ENCODE assay signal across 8 cellular contexts in the genomic region with DNA sequence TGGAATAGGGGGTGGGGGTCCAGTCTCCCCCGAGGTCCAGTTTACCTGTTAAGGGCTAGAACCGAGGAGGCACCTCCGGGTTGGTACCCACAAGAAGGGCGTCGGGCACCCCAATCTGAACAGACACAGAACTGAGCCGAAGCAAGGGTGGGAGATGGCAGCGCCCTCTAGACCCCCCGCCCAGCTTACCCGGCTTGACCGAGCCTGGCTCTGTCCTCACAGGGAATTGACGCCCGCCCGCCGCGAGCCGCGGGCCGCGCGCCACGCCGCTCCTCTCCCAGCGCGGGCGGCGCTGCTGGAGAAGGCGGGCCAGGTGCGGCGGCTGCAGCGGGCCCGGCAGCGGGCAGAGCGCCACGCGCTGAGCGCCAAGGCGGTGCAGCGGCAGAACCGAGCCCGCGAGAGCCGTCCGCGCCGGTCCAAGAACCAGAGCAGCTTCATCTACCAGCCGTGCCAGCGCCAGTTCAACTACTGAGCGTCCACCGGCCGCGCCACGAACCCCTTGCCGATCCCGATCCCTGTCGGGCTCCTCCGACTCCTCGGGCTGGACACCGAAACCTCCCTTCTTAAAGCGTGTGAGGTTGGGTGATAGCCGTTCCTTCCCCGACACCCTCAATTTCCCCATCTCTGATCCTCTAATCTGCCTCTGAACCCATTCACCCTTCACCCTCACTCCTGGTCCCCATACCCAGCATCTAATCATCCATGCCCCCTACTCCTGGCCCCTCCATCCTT. TPM values are rescaled to one million over a fixed set of nuclear protein-coding genes. Genes with fewer than 3 reads are reported as not detected.
DNase-seq lines count a peak whose midpoint lies in the region; ATAC-seq and TF ChIP-seq lines count a peak whose summit lies in the region.

No MANE protein-coding gene starts in this region.

- H3K4me3 ChIP-seq in BJ (ENCODE audit: low read depth, low read length) = peak overlapping the region; percentile 67
- H3K4me3 ChIP-seq in cardiac muscle cell = peak overlapping the region; percentile 74
- H3K4me3 ChIP-seq in parathyroid adenoma (ENCODE audit: low read depth, low read length) = peak overlapping the region; percentile 66

- peaks cover 29% of the 10 kb centered on the region for H3K4me1 Mint-ChIP-seq in activated naive CD4-positive, alpha-beta T cell treated with anti-CD3 and anti-CD28 coated beads, Interleukin-2, amount 50 U/mL, for 24 hours

- CTCF ChIA-PET in BJ (lab: Yijun Ruan, JAX) = interaction anchor here (0.8 to 2.1 kb wide), 7 partner anchors 10 to 398 kb away, joined by 4 to 11 read pairs (median 5); no protein-coding TSS in a partner anchor

- H3K27ac ChIP-seq in cardiac muscle cell (no peak overlapping the region), parathyroid adenoma (peak overlapping the region; percentile 92)

- TF ChIP-seq CTCF in BJ (IDR thresholded peaks at IDR 0.05; ENCODE audit: insufficient read depth, low read depth, low read length) (peak; percentile 55), cardiac muscle cell (IDR thresholded peaks at IDR 0.05; ENCODE audit: low read depth, low read length) (no peak), parathyroid adenoma (IDR thresholded peaks at IDR 0.05) (peak; percentile 38)

- H3K27me3 ChIP-seq in BJ (ENCODE audit: control insufficient read depth, insufficient read depth, low read length) = no peaks in the 10 kb centered on the region
- H3K27me3 ChIP-seq in cardiac muscle cell = peaks cover 12% of the 10 kb centered on the region
- H3K27me3 ChIP-seq in parathyroid adenoma (ENCODE audit: control insufficient read depth, insufficient read depth, low read length) = no peaks in the 10 kb centered on the region

- H2AFZ ChIP-seq in parathyroid adenoma = peak overlapping the region; percentile 98

- H3K4me2 ChIP-seq in parathyroid adenoma (ENCODE audit: low read length) = peak overlapping the region; percentile 71

- H3K9me3 Mint-ChIP-seq in activated naive CD4-positive, alpha-beta T cell treated with anti-CD3 and anti-CD28 coated beads, Interleukin-2, amount 50 U/mL, for 24 hours = no peaks in the 10 kb centered on the region

- peaks cover 2% of the 10 kb centered on the region for H3K36me3 Mint-ChIP-seq in activated naive CD4-positive, alpha-beta T cell treated with anti-CD3 and anti-CD28 coated beads, Interleukin-2, amount 50 U/mL, for 24 hours

- H3K9me3 ChIP-seq in cardiac muscle cell (ENCODE audit: low read depth) (no peaks in the 10 kb centered on the region), parathyroid adenoma (ENCODE audit: control insufficient read depth, low read length) (no peaks in the 10 kb centered on the region)

- no peak for DNase-seq in BJ (ENCODE audit: low read depth)
- DNase-seq in NCI-H2227 (lab: John Stamatoyannopoulos, UW; ENCODE audit: unreplicated experiment) = peak; percentile 87
- DNase-seq in cardiac muscle cell (ENCODE audit: low read depth in 1 of 2, low spot score in 1 of 2) = peak; percentile 28 to 86
- DNase-seq in OCI-M2 (lab: John Stamatoyannopoulos, UW; ENCODE audit: unreplicated experiment) = no peak

- ATAC-seq in GM18502 (IDR thresholded peaks at IDR 0.05; ENCODE audit: poor library complexity, unreplicated experiment) (peak; percentile 34), HG02973 (IDR thresholded peaks at IDR 0.05; ENCODE audit: unreplicated experiment) (peak; percentile 14)

- POLR2A ChIA-PET in BJ (lab: Charles Lee) = interaction anchor here (0.6 kb wide), 1 partner anchor 178 kb away, joined by 3 read pairs; no protein-coding TSS in a partner anchor

- no peaks in the 10 kb centered on the region for H3K27me3 Mint-ChIP-seq in activated naive CD4-positive, alpha-beta T cell treated with anti-CD3 and anti-CD28 coated beads, Interleukin-2, amount 50 U/mL, for 24 hours

- H3K4me1 ChIP-seq in cardiac muscle cell (ENCODE audit: low read depth) (peaks cover 24% of the 10 kb centered on the region), parathyroid adenoma (peaks cover 16% of the 10 kb centered on the region)

- H3K79me2 ChIP-seq in parathyroid adenoma = peaks cover 2% of the 10 kb centered on the region

- no peak overlapping the region for H3K9ac ChIP-seq in parathyroid adenoma

- peaks cover 1% of the 10 kb centered on the region for H3K36me3 ChIP-seq in BJ (ENCODE audit: control insufficient read depth, insufficient read depth, low read length)
- peaks cover 1% of the 10 kb centered on the region for H3K36me3 ChIP-seq in cardiac muscle cell
- H3K36me3 ChIP-seq in parathyroid adenoma (ENCODE audit: control insufficient read depth, insufficient read depth, low read length) = no peaks in the 10 kb centered on the region

- no peak overlapping the region for H3K27ac Mint-ChIP-seq in activated naive CD4-positive, alpha-beta T cell treated with anti-CD3 and anti-CD28 coated beads, Interleukin-2, amount 50 U/mL, for 24 hours

- peak overlapping the region; percentile 84 for H3K4me3 Mint-ChIP-seq in activated naive CD4-positive, alpha-beta T cell treated with anti-CD3 and anti-CD28 coated beads, Interleukin-2, amount 50 U/mL, for 24 hours

RNA-seq across cellular contexts. Expression of gene TP53INP2, which starts 5.9 kb away (rescaled TPM):
- polyA plus RNA-seq in BJ (2011; rRNA removed) (4.6 and 5.1 TPM in 2 replicates), cardiac muscle cell (12.5 and 18.9 TPM in 2 replicates)
- 6.4 and 11.2 TPM in 2 replicates for polyA minus RNA-seq in BJ (2011; rRNA and poly(A)+ RNA removed)
- total RNA-seq in cardiac muscle cell = 8.4 and 13.5 TPM in 2 replicates

RNA-seq across cellular contexts. Expression of gene PIGU, which starts 33.1 kb away (rescaled TPM):
- polyA plus RNA-seq in BJ (2011; rRNA removed) (35.2 and 45.3 TPM in 2 replicates), cardiac muscle cell (37.9 and 40.9 TPM in 2 replicates)
- polyA minus RNA-seq in BJ (2011; rRNA and poly(A)+ RNA removed) = 17.4 and 27.3 TPM in 2 replicates
- total RNA-seq in cardiac muscle cell = 22.8 and 25.1 TPM in 2 replicates

Comparison
In these comparisons a context has a peak if more than half of its experiments do, and no peak if none do; other contexts are left out.
1. DNase-seq: peak in NCI-H2227 (single experiment) and cardiac muscle cell (2 of 2); none in BJ (single experiment) and OCI-M2 (single experiment).
2. Peak in every context shown above with its lines, with median percentiles within 50 percentile points of each other: H3K4me3 ChIP-seq.